Comparison of ENCODE assay signal across 19 cellular contexts in the genomic region with DNA sequence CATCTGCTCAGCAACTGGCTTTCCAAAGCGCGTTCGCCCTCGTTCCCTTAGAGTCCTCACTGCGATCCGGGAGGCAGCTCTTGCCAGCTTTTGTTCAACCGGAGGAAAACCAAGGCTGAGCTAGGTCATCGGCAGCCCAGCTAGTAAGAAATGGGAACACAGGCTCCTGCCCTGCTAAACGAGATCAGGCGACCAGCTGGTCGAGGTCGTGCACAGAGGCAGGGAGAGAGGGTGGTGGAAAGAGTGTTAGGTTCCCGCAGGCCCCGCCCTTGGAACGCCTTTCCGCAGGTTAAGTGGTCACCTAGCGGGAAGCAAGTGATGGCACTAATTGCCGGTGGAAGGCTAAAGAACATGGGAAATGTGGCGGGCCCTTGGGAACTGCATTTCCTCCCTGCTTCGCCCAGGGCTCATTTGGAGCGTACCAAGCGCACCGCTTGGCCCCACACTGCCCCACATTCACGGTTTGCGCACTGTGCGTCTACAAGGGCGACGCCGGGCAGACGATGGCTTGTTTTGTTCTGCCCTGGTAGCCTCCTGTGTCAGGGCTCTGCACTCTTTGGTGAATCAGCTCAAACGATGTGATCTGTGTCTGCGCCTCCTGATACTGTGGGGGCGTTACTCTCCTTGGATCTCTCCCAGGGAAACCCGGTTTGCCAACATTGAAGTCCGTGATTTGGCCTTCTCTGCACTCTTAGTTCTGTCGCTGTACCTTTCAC. TPM values are rescaled to one million over a fixed set of nuclear protein-coding genes. Genes with fewer than 3 reads are reported as not detected.
DNase-seq lines count a peak whose midpoint lies in the region; ATAC-seq and TF ChIP-seq lines count a peak whose summit lies in the region.
"Had no signal": no experiment of that assay in that cellular context is flagged by ENCODE, and none has a peak within 500 bp of the region (broad histone marks: within the 10 kb centered on the region; RNA-seq: fewer than 3 reads in every experiment).

No MANE protein-coding gene starts in this region.

- H3K4me3 ChIP-seq in osteoblast (ENCODE audit: insufficient read depth, low read length) (peak overlapping the region; percentile 57), SK-N-SH (ENCODE audit: low read depth in 2 of 2, low read length in 1 of 2) (no peak overlapping the region)
- H3K4me3 ChIP-seq: BLaER1, GM12878, MG63 had no signal

- H2AFZ ChIP-seq in H9 (ENCODE audit: low read length) (no peak overlapping the region), osteoblast (ENCODE audit: low read length) (peak overlapping the region; percentile 82), SK-N-SH (ENCODE audit: low read depth) (no peak overlapping the region)
- H2AFZ ChIP-seq: parathyroid adenoma had no signal

- H4K8ac ChIP-seq in H9 (replicated peaks; ENCODE audit: insufficient read length, low read depth, low read length): no peak overlapping the region

- POLR2A ChIA-PET in HEK293T (lab: Yijun Ruan, JAX) (no interaction called here), SK-N-SH (lab: Yijun Ruan, JAX) (no interaction called here)

- H2BK5ac ChIP-seq in H9 (ENCODE audit: insufficient read length, low read length): no peak overlapping the region

- H3K4me2 ChIP-seq in H9 (ENCODE audit: insufficient read depth, insufficient read length, low read length): peak overlapping the region; percentile 15
- peak overlapping the region; percentile 83 for H3K4me2 ChIP-seq in osteoblast (ENCODE audit: insufficient read depth, low read length)
- H3K4me2 ChIP-seq in SK-N-SH: no peak overlapping the region
- H3K4me2 ChIP-seq: BLaER1 had no signal

- peaks cover 20 to 26% of the 10 kb centered on the region in 2 experiments for H3K4me1 Mint-ChIP-seq in H9
- peaks cover 41% of the 10 kb centered on the region for H3K4me1 Mint-ChIP-seq in glutamatergic neuron (ENCODE audit: low read depth, unreplicated experiment)

- TF ChIP-seq RAD21 in SK-N-SH (IDR thresholded peaks at IDR 0.05; ENCODE audit: low read length): no peak

- H3K27me3 ChIP-seq in H9 (ENCODE audit: insufficient read depth, low read length): peaks cover 96% of the 10 kb centered on the region
- H3K27me3 ChIP-seq in osteoblast (ENCODE audit: insufficient read depth, low read length): no peaks in the 10 kb centered on the region
- H3K27me3 ChIP-seq in SK-N-SH (ENCODE audit: insufficient read depth): no peaks in the 10 kb centered on the region
- H3K27me3 ChIP-seq: MG63 had no signal

- CTCF ChIA-PET in HEK293T (lab: Yijun Ruan, JAX): no interaction called here
- CTCF ChIA-PET in SK-N-SH (lab: Yijun Ruan, JAX): no interaction called here

- no peak overlapping the region for H3K18ac ChIP-seq in H9 (ENCODE audit: insufficient read length, low read depth, low read length)

- H4K5ac ChIP-seq in H9 (ENCODE audit: insufficient read length, low read depth, low read length): no peak overlapping the region

- H3K4me1 ChIP-seq in H9 (ENCODE audit: insufficient read depth, low read length) (0 out of 2 replicates have a peak, but pooled peaks cover 3% of the 10 kb centered on the region), osteoblast (ENCODE audit: insufficient read depth, low read length) (peaks cover 39% of the 10 kb centered on the region), SK-N-SH (ENCODE audit: control insufficient read depth in 1 of 2, insufficient read depth in 2 of 2, low read depth in 1 of 2, low read length in 1 of 2) (no peaks in the 10 kb centered on the region; a peak in 2 of 4 replicates)
- H3K4me1 ChIP-seq: parathyroid adenoma had no signal

- no peaks in the 10 kb centered on the region; a peak in 1 of 7 replicates for H3K36me3 Mint-ChIP-seq in H9 (ENCODE audit: insufficient read depth in 1 of 3, low read depth in 3 of 3)
- H3K36me3 Mint-ChIP-seq in glutamatergic neuron (ENCODE audit: unreplicated experiment): no peaks in the 10 kb centered on the region

- H3K27me3 Mint-ChIP-seq in H9 (ENCODE audit: low read depth): peaks cover 100% of the 10 kb centered on the region
- H3K27me3 Mint-ChIP-seq in glutamatergic neuron (ENCODE audit: unreplicated experiment): peaks cover 25% of the 10 kb centered on the region
- H3K27me3 Mint-ChIP-seq: central memory CD8-positive, alpha-beta T cell had no signal

- H3K23me2 ChIP-seq in H9 (ENCODE audit: insufficient read length, low read depth, low read length, poor library complexity, severe bottlenecking): peaks cover 1% of the 10 kb centered on the region

- H2AK5ac ChIP-seq in H9 (ENCODE audit: insufficient read length, low read length): no peak overlapping the region

- peaks cover 4% of the 10 kb centered on the region for H3F3A ChIP-seq in SK-N-SH (replicated peaks; ENCODE audit: insufficient read depth)

- no peak for TF ChIP-seq EP300 in SK-N-SH (IDR thresholded peaks at IDR 0.05; ENCODE audit: borderline replicate concordance in 1 of 2, low read depth in 1 of 2, low read length in 1 of 2)

- no peak overlapping the region for H2BK15ac ChIP-seq in H9 (ENCODE audit: low read depth, low read length)

- no peak overlapping the region for H3K23ac ChIP-seq in H9 (ENCODE audit: insufficient read length, low read depth, low read length)

- no peak overlapping the region for H2BK20ac ChIP-seq in H9 (ENCODE audit: low read depth, low read length, poor library complexity, severe bottlenecking)

- ATAC-seq in HG02840 (IDR thresholded peaks at IDR 0.05; ENCODE audit: low FRiP score, unreplicated experiment): no peak
- ATAC-seq: activated CD4-positive, CD25-positive, alpha-beta regulatory T cell treated with anti-CD3 and anti-CD28 coated beads, Interleukin-2, amount 50 U/mL, for 24 hours; GM12878 had no signal

- no CpG with 5 or more reads among the region's 36 CpGs for WGBS in H9 (ENCODE audit: extremely low coverage, insufficient read length, low lambda C conversion rate)
- 94% methylated on average over 31 of the region's 36 CpGs for WGBS in SK-N-SH (ENCODE audit: low lambda C conversion rate)

- H3K79me2 ChIP-seq in H9 (ENCODE audit: insufficient read depth, low read length) (no peaks in the 10 kb centered on the region), osteoblast (ENCODE audit: insufficient read depth, low read length) (peaks cover 66% of the 10 kb centered on the region), SK-N-SH (ENCODE audit: insufficient read depth) (no peaks in the 10 kb centered on the region)
- H3K79me2 ChIP-seq: parathyroid adenoma had no signal

- H3K14ac ChIP-seq in H9 (ENCODE audit: insufficient read depth, low read length): no peak overlapping the region

- TF ChIP-seq POLR2A in erythroblast (IDR thresholded peaks at IDR 0.05; ENCODE audit: low read length): no peak

- no peaks in the 10 kb centered on the region for H3K79me1 ChIP-seq in H9 (ENCODE audit: insufficient read depth, low read depth, low read length, poor library complexity, severe bottlenecking)

- H3K27ac Mint-ChIP-seq in H9 (no peak overlapping the region), glutamatergic neuron (ENCODE audit: unreplicated experiment) (no peak overlapping the region)
- H3K27ac Mint-ChIP-seq: activated naive CD4-positive, alpha-beta T cell treated with anti-CD3 and anti-CD28 coated beads, Interleukin-2, amount 50 U/mL, for 24 hours had no signal

- no peaks in the 10 kb centered on the region for H3K36me3 ChIP-seq in osteoblast (ENCODE audit: insufficient read depth, low read length)
- H3K36me3 ChIP-seq in SK-N-SH (replicated peaks in 1 of 2; ENCODE audit: control insufficient read depth in 1 of 2, insufficient read depth in 2 of 2, low read length in 1 of 2): no peaks in the 10 kb centered on the region
- H3K36me3 ChIP-seq: MG63 had no signal

- peak overlapping the region; percentile 36 to 72 for H3K4me3 Mint-ChIP-seq in H9
- peak overlapping the region; percentile 81 for H3K4me3 Mint-ChIP-seq in glutamatergic neuron (ENCODE audit: unreplicated experiment)
- H3K4me3 Mint-ChIP-seq: activated naive CD4-positive, alpha-beta T cell treated with anti-CD3 and anti-CD28 coated beads, Interleukin-2, amount 50 U/mL, for 24 hours; central memory CD8-positive, alpha-beta T cell had no signal

- DNase-seq in H9: peak; percentile 90
- DNase-seq in astrocyte of the hippocampus (ENCODE audit: low read depth, low spot score): peak; percentile 38
- no peak for DNase-seq in glutamatergic neuron
- peak; percentile 76 for DNase-seq in osteoblast (ENCODE audit: insufficient read length, low spot score, missing footprints)
- DNase-seq in HEK293T (ENCODE audit: extremely low spot score): no peak
- DNase-seq in SK-N-SH: no peak
- no peak for DNase-seq in erythroblast (lab: John Stamatoyannopoulos, UW)
- DNase-seq: activated CD8-positive, alpha-beta memory T cell treated with anti-CD3 and anti-CD28 coated beads, Interleukin-2, amount 50 U/mL, for 48 hours; MG63; NCI-H2029; NCI-H524 treated with DMSO at 0.1 percent for 48 hours had no signal

- no peak overlapping the region for H2BK120ac ChIP-seq in H9 (ENCODE audit: low read depth, low read length, poor library complexity, severe bottlenecking)

- no peaks in the 10 kb centered on the region for H3K9me3 ChIP-seq in H9 (ENCODE audit: control insufficient read depth, low read depth, low read length)
- H3K9me3 ChIP-seq in osteoblast (ENCODE audit: low read depth, low read length): no peaks in the 10 kb centered on the region
- no peaks in the 10 kb centered on the region for H3K9me3 ChIP-seq in SK-N-SH
- H3K9me3 ChIP-seq: MG63 had no signal

- no peaks in the 10 kb centered on the region for H3K9me2 ChIP-seq in SK-N-SH

- no peak overlapping the region for H4K91ac ChIP-seq in H9 (ENCODE audit: insufficient read length, low read depth, low read length)

- H2BK12ac ChIP-seq in H9 (ENCODE audit: insufficient read length, low read depth, low read length): no peak overlapping the region

- no peak overlapping the region for H3T11ph ChIP-seq in H9 (ENCODE audit: low read length)

- H3K4ac ChIP-seq in H9 (ENCODE audit: low read depth, low read length): no peak overlapping the region

- H3K9ac ChIP-seq in H9 (ENCODE audit: extremely low read depth, insufficient read length, low read length) (no peak overlapping the region), SK-N-SH (no peak overlapping the region)
- H3K9ac ChIP-seq: BLaER1, parathyroid adenoma had no signal

- no peak for TF ChIP-seq CTCF in H9 (conservative IDR thresholded peaks at IDR 0.05)
- no peak for TF ChIP-seq CTCF in glutamatergic neuron (IDR thresholded peaks at IDR 0.05; ENCODE audit: partially characterized antibody, unreplicated experiment)
- TF ChIP-seq CTCF in osteoblast (IDR thresholded peaks at IDR 0.05; ENCODE audit: extremely low read depth, low read depth, low read length): no peak
- no peak for TF ChIP-seq CTCF in SK-N-SH (IDR thresholded peaks at IDR 0.05)

- no peak overlapping the region for H3K56ac ChIP-seq in H9 (ENCODE audit: insufficient read length, low read depth, low read length)

- H3K27ac ChIP-seq in H9 (ENCODE audit: insufficient read length, low read depth, low read length): no peak overlapping the region
- peak overlapping the region; percentile 46 for H3K27ac ChIP-seq in osteoblast (ENCODE audit: low read depth, low read length)
- no peak overlapping the region for H3K27ac ChIP-seq in SK-N-SH (ENCODE audit: low read depth in 2 of 2, low read length in 1 of 2)
- H3K27ac ChIP-seq: BLaER1, epithelial cell of prostate, parathyroid adenoma had no signal

- H4K20me1 ChIP-seq in H9 (ENCODE audit: control insufficient read depth, insufficient read depth, insufficient read length): no peaks in the 10 kb centered on the region
- no peaks in the 10 kb centered on the region for H4K20me1 ChIP-seq in osteoblast (ENCODE audit: insufficient read depth, low read length)
- H4K20me1 ChIP-seq in SK-N-SH (ENCODE audit: insufficient read depth): no peaks in the 10 kb centered on the region
- H4K20me1 ChIP-seq: BLaER1 had no signal

- H3K9me3 Mint-ChIP-seq in H9 (peaks cover 3 to 8% of the 10 kb centered on the region in 2 experiments; a peak in 3 of 5 replicates), glutamatergic neuron (ENCODE audit: unreplicated experiment) (peaks cover 17% of the 10 kb centered on the region)
- H3K9me3 Mint-ChIP-seq: activated naive CD4-positive, alpha-beta T cell treated with anti-CD3 and anti-CD28 coated beads, Interleukin-2, amount 50 U/mL, for 24 hours; central memory CD8-positive, alpha-beta T cell had no signal

RNA-seq across cellular contexts. Expression of a gene that starts 7.2 kb away (rescaled TPM):
- total RNA-seq in H9 (2021) (not detected in 2 replicates), glutamatergic neuron (ENCODE audit: unreplicated experiment) (16.6 TPM), osteoblast (3.6 and 5.0 TPM in 2 replicates)
- polyA plus RNA-seq in SK-N-SH (2012; rRNA removed): 3.5 and 3.7 TPM in 2 replicates
- 2.3 and 2.6 TPM in 2 replicates for polyA plus RNA-seq in SK-N-SH (2012; cell fraction: cytosol; rRNA removed)
- 10.2 and 11.7 TPM in 2 replicates for polyA plus RNA-seq in SK-N-SH (2012; cell fraction: nucleus; rRNA removed)

Comparison
In these comparisons a context has a peak if more than half of its experiments do, and no peak if none do; other contexts are left out.
1. DNase-seq: peak in H9 (single experiment), astrocyte of the hippocampus (single experiment) and osteoblast (single experiment); none in glutamatergic neuron (single experiment), HEK293T (single experiment), SK-N-SH (single experiment) and erythroblast (0 of 2).